In the genomic region with DNA sequence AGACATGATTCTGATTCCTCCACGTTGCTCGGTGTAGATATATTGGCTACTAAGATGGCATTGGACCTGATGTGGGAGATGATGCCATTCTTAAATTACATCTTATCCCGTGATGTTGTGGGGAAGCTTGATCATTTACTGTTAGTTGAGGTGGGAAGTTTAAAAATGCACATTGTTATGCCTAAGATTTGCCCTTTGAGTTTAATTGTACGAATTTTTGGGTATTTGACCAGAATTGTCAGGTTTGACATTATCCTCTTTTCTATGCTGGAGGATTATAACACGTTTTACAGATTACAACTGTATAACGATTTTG, we compare ENCODE assay signal across 8 cellular contexts. TPM values are rescaled to one million over a fixed set of nuclear protein-coding genes. Genes with fewer than 3 reads are reported as not detected.
DNase-seq lines count a peak whose midpoint lies in the region; ATAC-seq and TF ChIP-seq lines count a peak whose summit lies in the region.

No MANE protein-coding gene starts in this region.

- no peak overlapping the region for H2BK5ac ChIP-seq in mesendoderm (ENCODE audit: low read length)

- ATAC-seq in HG03097 (IDR thresholded peaks at IDR 0.05; ENCODE audit: low FRiP score, unreplicated experiment), result no peak

- H2AK5ac ChIP-seq in mesendoderm (ENCODE audit: low read length), result no peak overlapping the region

- H3K9me3 ChIP-seq in cardiac muscle cell (ENCODE audit: low read depth) (no peaks in the 10 kb centered on the region), breast epithelium (no peaks in the 10 kb centered on the region)

- H4K8ac ChIP-seq in mesendoderm (ENCODE audit: low read depth, low read length), result no peak overlapping the region

- WGBS in mesendoderm (ENCODE audit: extremely low coverage, insufficient coverage, low lambda C conversion rate), result no CpG with 5 or more reads among the region's 6 CpGs
- 5% methylated on average over 6 of the region's 6 CpGs for WGBS in urinary bladder

- intact Hi-C loops in cardiac septum (cut with DNase I), result loop anchor here (2.0 kb wide), 1 partner anchor 22 kb away; no protein-coding TSS in a partner anchor
- intact Hi-C loops in breast epithelium (cut with DNase I; ENCODE audit: low total_unique reads), result no loop called here

- no peak overlapping the region for H3K18ac ChIP-seq in mesendoderm (ENCODE audit: low read length)

- no peak overlapping the region for H3K4ac ChIP-seq in mesendoderm (ENCODE audit: low read depth, low read length)

- no peak overlapping the region for H2BK120ac ChIP-seq in mesendoderm (ENCODE audit: low read depth, low read length)

- no peak overlapping the region for H3K23ac ChIP-seq in mesendoderm (ENCODE audit: low read length)

- TF ChIP-seq POLR2A in breast epithelium (IDR thresholded peaks at IDR 0.05), result no peak

- peak overlapping the region; percentile 24 for H3K4me2 ChIP-seq in mesendoderm (ENCODE audit: low read length)

- H2BK15ac ChIP-seq in mesendoderm (replicated peaks; ENCODE audit: low read depth), result no peak overlapping the region

- DNase-seq in cardiac muscle cell (ENCODE audit: low read depth in 1 of 2, low spot score in 1 of 2) (no peak), cardiac septum (ENCODE audit: low spot score) (no peak), breast epithelium (ENCODE audit: low spot score in 2 of 2) (no peak), mesendoderm (no peak), DMS53 treated with DMSO at 0.1 percent for 48 hours (lab: John Stamatoyannopoulos, UW; ENCODE audit: unreplicated experiment) (no peak), NCI-H2081 (lab: John Stamatoyannopoulos, UW) (no peak)

- peaks cover 5% of the 10 kb centered on the region for H3K79me1 ChIP-seq in mesendoderm (ENCODE audit: low read length)

- H3K56ac ChIP-seq in mesendoderm (ENCODE audit: low read length), result peak overlapping the region; percentile 99

- peaks cover 45% of the 10 kb centered on the region for H3K4me1 ChIP-seq in cardiac muscle cell (ENCODE audit: low read depth)
- peaks cover 0 to 26% of the 10 kb centered on the region in 2 donors for H3K4me1 ChIP-seq in breast epithelium
- H3K4me1 ChIP-seq in mesendoderm (ENCODE audit: control insufficient read depth, low read depth, low read length), result peaks cover 3% of the 10 kb centered on the region
- H3K4me1 ChIP-seq in urinary bladder (ENCODE audit: insufficient read depth), result peaks cover 4% of the 10 kb centered on the region

- H3K27ac ChIP-seq in cardiac muscle cell (peak overlapping the region; percentile 96), breast epithelium (peak overlapping the region; percentile 98 to 100), mesendoderm (ENCODE audit: low read depth, low read length) (no peak overlapping the region), urinary bladder (ENCODE audit: low read depth) (peak overlapping the region; percentile 80)

- H4K5ac ChIP-seq in mesendoderm (ENCODE audit: low read length), result no peak overlapping the region

- peaks cover 3% of the 10 kb centered on the region for H3K36me3 ChIP-seq in cardiac muscle cell
- H3K36me3 ChIP-seq in breast epithelium, result no peaks in the 10 kb centered on the region
- no peaks in the 10 kb centered on the region for H3K36me3 ChIP-seq in mesendoderm (ENCODE audit: control insufficient read depth, insufficient read depth, low read length)
- no peaks in the 10 kb centered on the region for H3K36me3 ChIP-seq in urinary bladder (ENCODE audit: insufficient read depth)

- H3K4me3 ChIP-seq in cardiac muscle cell (peak overlapping the region; percentile 70), breast epithelium (peak overlapping the region; percentile 70 to 92 (median 90)), mesendoderm (ENCODE audit: low read length) (peak overlapping the region; percentile 92), urinary bladder (ENCODE audit: low read depth, low read length) (peak overlapping the region; percentile 84)

- no peak for TF ChIP-seq CTCF in cardiac muscle cell (IDR thresholded peaks at IDR 0.05; ENCODE audit: low read depth, low read length)
- no peak for TF ChIP-seq CTCF in breast epithelium (IDR thresholded peaks at IDR 0.05)

- H3K79me2 ChIP-seq in mesendoderm (ENCODE audit: control insufficient read depth, insufficient read depth, low read length), result peaks cover 40% of the 10 kb centered on the region

- peak overlapping the region; percentile 96 for H3K9ac ChIP-seq in mesendoderm (ENCODE audit: low read length)

- H3K27me3 ChIP-seq in cardiac muscle cell (no peaks in the 10 kb centered on the region), breast epithelium (no peaks in the 10 kb centered on the region), mesendoderm (ENCODE audit: insufficient read depth, low read length, poor library complexity) (no peaks in the 10 kb centered on the region)

RNA-seq across cellular contexts. Expression of a gene that starts 1.6 kb away (rescaled TPM):
- total RNA-seq in cardiac muscle cell (45.2 and 59.7 TPM in 2 replicates), cardiac septum (114 TPM), breast epithelium (10 to 100 TPM; 48.5 to 82.7 (median 60.0) TPM), urinary bladder (103 TPM)
- polyA plus RNA-seq in cardiac muscle cell (23.0 and 29.0 TPM in 2 replicates), urinary bladder (32.4 TPM)
- polyA plus RNA-seq in mesendoderm (2013, experiment 1 of 2), result 27.9 TPM
- polyA plus RNA-seq in mesendoderm (2013, experiment 2 of 2), result 27.5 TPM

RNA-seq across cellular contexts. Expression of a gene that starts 49.6 kb away (rescaled TPM):
- total RNA-seq in cardiac muscle cell (18.5 and 21.7 TPM in 2 replicates), cardiac septum (8.5 TPM), breast epithelium (10 to 100 TPM; 16.5 to 23.1 (median 18.4) TPM), urinary bladder (17.3 TPM)
- polyA plus RNA-seq in cardiac muscle cell (5.6 and 6.6 TPM in 2 replicates), urinary bladder (22.0 TPM)
- polyA plus RNA-seq in mesendoderm (2013, experiment 1 of 2), result 53.2 TPM
- 52.3 TPM for polyA plus RNA-seq in mesendoderm (2013, experiment 2 of 2)
